Comparison of ENCODE assay signal across 10 cellular contexts in the genomic region with DNA sequence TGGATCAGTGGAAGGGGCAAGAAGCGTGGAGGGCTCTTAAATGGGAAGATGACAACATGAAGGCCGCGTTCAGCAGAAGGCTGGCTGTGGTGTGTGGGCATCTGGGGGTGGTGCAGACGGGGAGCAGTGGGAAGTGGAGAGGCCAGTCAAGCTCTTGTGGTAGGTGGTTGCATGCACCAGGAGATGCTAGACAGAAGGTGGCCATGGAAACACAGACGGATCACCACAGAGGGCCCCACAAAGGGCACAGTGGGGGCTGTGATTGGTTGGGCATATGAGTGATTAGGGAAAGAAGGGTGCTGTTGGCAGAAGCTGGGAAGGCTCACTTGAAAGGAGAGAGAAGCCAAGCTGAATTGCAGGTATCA. TPM values are rescaled to one million over a fixed set of nuclear protein-coding genes. Genes with fewer than 3 reads are reported as not detected.
DNase-seq lines count a peak whose midpoint lies in the region; ATAC-seq and TF ChIP-seq lines count a peak whose summit lies in the region.
"Had no signal": no experiment of that assay in that cellular context is flagged by ENCODE, and none has a peak within 500 bp of the region (broad histone marks: within the 10 kb centered on the region; RNA-seq: fewer than 3 reads in every experiment).

No MANE protein-coding gene starts in this region.

- WGBS in upper lobe of left lung, 2 donors = 78 to 81% methylated on average over 5 of the region's 5 CpGs
- 54 to 60% methylated on average over 5 of the region's 5 CpGs for WGBS in thyroid gland, 2 donors

- intact Hi-C loops in thyroid gland (cut with DNase I) = no loop called here

- no peaks in the 10 kb centered on the region for H3K9me3 Mint-ChIP-seq in chondrocyte (ENCODE audit: low read depth)

- H3K4me1 Mint-ChIP-seq in chondrocyte (ENCODE audit: low read depth) = peaks cover 24% of the 10 kb centered on the region

- no peak for TF ChIP-seq EP300 in upper lobe of left lung (IDR thresholded peaks at IDR 0.05)

- H3K4me3 ChIP-seq in upper lobe of left lung = no peak overlapping the region
- no peak overlapping the region for H3K4me3 ChIP-seq in thyroid gland (replicated peaks in 1 of 3)

- no peak overlapping the region for H3K4me3 Mint-ChIP-seq in chondrocyte (ENCODE audit: unreplicated experiment)

- H3K27me3 ChIP-seq in upper lobe of left lung (no peaks in the 10 kb centered on the region), thyroid gland (no peaks in the 10 kb centered on the region)

- TF ChIP-seq POLR2A in upper lobe of left lung (IDR thresholded peaks at IDR 0.05) (no peak), thyroid gland (IDR thresholded peaks at IDR 0.05) (no peak)

- H3K9me3 ChIP-seq in upper lobe of left lung (no peaks in the 10 kb centered on the region), thyroid gland (no peaks in the 10 kb centered on the region)

- H3K4me1 ChIP-seq in upper lobe of left lung (peaks cover 7 to 36% (median 18%) of the 10 kb centered on the region in 4 donors), thyroid gland (peaks cover 15 to 29% of the 10 kb centered on the region in 2 donors)

- H3K36me3 ChIP-seq in upper lobe of left lung (peaks cover 0 to 22% (median 3%) of the 10 kb centered on the region in 4 donors), thyroid gland (no peaks in the 10 kb centered on the region)

- no peak for TF ChIP-seq CTCF in chondrocyte (IDR thresholded peaks at IDR 0.05)
- TF ChIP-seq CTCF in upper lobe of left lung (IDR thresholded peaks at IDR 0.05) = no peak
- TF ChIP-seq CTCF in thyroid gland (IDR thresholded peaks at IDR 0.05) = no peak

- peak; percentile 24 for DNase-seq in stimulated activated CD4-positive, alpha-beta T cell treated with anti-CD3 and anti-CD28 coated beads, Interleukin-15, amount 100 ng/mL, for 24 hours
- no peak for DNase-seq in stimulated activated CD4-positive, alpha-beta T cell treated with anti-CD3 and anti-CD28 coated beads, Interleukin-12 subunit alpha, Interleukin-12 subunit beta, amount 100 ng/mL, for 4 hours
- DNase-seq in chondrocyte (ENCODE audit: low spot score) (no peak), upper lobe of left lung (no peak), thyroid gland (no peak), SHP77 treated with DMSO at 0.1 percent for 48 hours (lab: John Stamatoyannopoulos, UW) (no peak)
- DNase-seq: activated effector memory CD4-positive, alpha-beta T cell treated with anti-CD3 and anti-CD28 coated beads, Interleukin-2, amount 50 U/mL, for 16 hours; mesendoderm had no signal

- H3K27ac Mint-ChIP-seq in chondrocyte (ENCODE audit: unreplicated experiment) = peak overlapping the region; percentile 64

- H3K27ac ChIP-seq in upper lobe of left lung (no peak overlapping the region), thyroid gland (no peak overlapping the region)

- H3K27me3 Mint-ChIP-seq in chondrocyte (ENCODE audit: low read depth) = no peaks in the 10 kb centered on the region

- ATAC-seq in HG03442 (IDR thresholded peaks at IDR 0.05; ENCODE audit: unreplicated experiment) (peak; percentile 76), upper lobe of left lung (ENCODE audit: low FRiP score in 2 of 2) (peak; percentile 39 to 41), GM19035 (IDR thresholded peaks at IDR 0.05; ENCODE audit: unreplicated experiment) (no peak)

- H3K36me3 Mint-ChIP-seq in chondrocyte (ENCODE audit: low read depth) = peaks cover 6% of the 10 kb centered on the region

RNA-seq across cellular contexts. Expression of gene MTMR12, which starts 14.7 kb away (rescaled TPM):
- 19.0 to 20.4 TPM (median 19.8 TPM) in 3 replicates for total RNA-seq in chondrocyte
- 10 to 100 TPM; 27.2 to 50.8 (median 35.5) TPM for total RNA-seq in upper lobe of left lung
- 10 to 100 TPM; 28.9 to 45.3 (median 37.3) TPM for total RNA-seq in thyroid gland
